ENCODE assay signal across 28 cellular contexts in genomic region chr20:17712708-17713107, GRCh38. TPM values are rescaled to one million over a fixed set of nuclear protein-coding genes. Genes with fewer than 3 reads are reported as not detected.
"Had no signal": no experiment of that assay in that cellular context is flagged by ENCODE, and none has a peak within 500 bp of the region (broad histone marks: within the 10 kb centered on the region; RNA-seq: fewer than 3 reads in every experiment).

No MANE protein-coding gene starts in this region.

- H3K27me3 Mint-ChIP-seq: dendritic cell treated with granulocyte-macrophage colony-stimulating factor and Interleukin-4, amounts not matched to agents 40 ng/mL and 50 ng/mL, for 4 days; stimulated activated naive CD8-positive, alpha-beta T cell treated with anti-CD3 and anti-CD28 coated beads, Interleukin-15, Interleukin-2, amounts not matched to agents 100 ng/mL and 50 ng/mL, for 24 hours had no signal

- H3K9me3 Mint-ChIP-seq: dendritic cell treated with granulocyte-macrophage colony-stimulating factor and Interleukin-4, amounts not matched to agents 40 ng/mL and 50 ng/mL, for 4 days; effector memory CD8-positive, alpha-beta T cell; memory B cell; naive B cell; nephron progenitor cell; stimulated activated memory B cell treated with anti-CD40 and anti-IgM and Interleukin-4, amounts not matched to agents 10 μg/mL and 1 μg/mL and 100 μg/mL, for 72 hours; stimulated activated naive CD8-positive, alpha-beta T cell treated with anti-CD3 and anti-CD28 coated beads, Interleukin-15, Interleukin-2, amounts not matched to agents 100 ng/mL and 50 ng/mL, for 24 hours had no signal

- H3K4me1 Mint-ChIP-seq: memory B cell, naive B cell had no signal

- H3K27ac Mint-ChIP-seq: dendritic cell treated with granulocyte-macrophage colony-stimulating factor and Interleukin-4, amounts not matched to agents 40 ng/mL and 50 ng/mL, for 4 days; effector memory CD8-positive, alpha-beta T cell; memory B cell; nephron progenitor cell; stimulated activated memory B cell treated with anti-CD40 and anti-IgM and Interleukin-4, amounts not matched to agents 10 μg/mL and 1 μg/mL and 100 μg/mL, for 72 hours; stimulated activated naive CD8-positive, alpha-beta T cell treated with anti-CD3 and anti-CD28 coated beads, Interleukin-15, Interleukin-2, amounts not matched to agents 100 ng/mL and 50 ng/mL, for 24 hours had no signal

- H3K36me3 Mint-ChIP-seq: memory B cell; naive B cell; stimulated activated memory B cell treated with anti-CD40 and anti-IgM and Interleukin-4, amounts not matched to agents 10 μg/mL and 1 μg/mL and 100 μg/mL, for 72 hours had no signal

- H3K4me3 Mint-ChIP-seq: dendritic cell treated with granulocyte-macrophage colony-stimulating factor and Interleukin-4, amounts not matched to agents 40 ng/mL and 50 ng/mL, for 4 days; effector memory CD8-positive, alpha-beta T cell; memory B cell; naive B cell; nephron progenitor cell; stimulated activated memory B cell treated with anti-CD40 and anti-IgM and Interleukin-4, amounts not matched to agents 10 μg/mL and 1 μg/mL and 100 μg/mL, for 72 hours; stimulated activated naive CD8-positive, alpha-beta T cell treated with anti-CD3 and anti-CD28 coated beads, Interleukin-15, Interleukin-2, amounts not matched to agents 100 ng/mL and 50 ng/mL, for 24 hours had no signal

- ATAC-seq: effector memory CD8-positive, alpha-beta T cell; lower lobe of right lung; psoas muscle; sciatic nerve; stimulated activated memory B cell treated with anti-CD40 and anti-IgM and Interleukin-4, amounts not matched to agents 10 μg/mL and 1 μg/mL and 100 μg/mL, for 72 hours; upper lobe of right lung had no signal

- DNase-seq: effector memory CD8-positive, alpha-beta T cell; foreskin melanocyte; head of caudate nucleus; kidney; left cardiac atrium; left ventricle myocardium inferior; lower lobe of right lung; naive B cell; nephron progenitor cell; psoas muscle; retina; spleen; stimulated activated CD4-positive, alpha-beta T cell treated with anti-CD3 and anti-CD28 coated beads, Interleukin-15, amount 100 ng/mL, for 24 hours; stimulated activated CD4-positive, alpha-beta T cell treated with anti-CD3 and anti-CD28 coated beads, Interleukin-1b, Interleukin-23, amount 100 ng/mL, for 48 hours; stimulated activated CD4-positive, alpha-beta T cell treated with anti-CD3 and anti-CD28 coated beads, Interleukin-4, amount 100 ng/mL, for 24 hours; upper lobe of right lung had no signal

RNA-seq across cellular contexts. Expression of gene BANF2, which starts 12.9 kb away (rescaled TPM):
- total RNA-seq: esophagus muscularis mucosa, hepatocyte, kidney, left cardiac atrium, left ventricle myocardium inferior, lower lobe of right lung, omental fat pad, psoas muscle, sciatic nerve, skeletal muscle tissue, spleen, temporal lobe, tibial nerve, upper lobe of right lung, vagina had no signal
